27 cellular contexts compared by ENCODE assay signal in genomic region chr4:123945301-123945700, GRCh38.
"Had no signal": no experiment of that assay in that cellular context is flagged by ENCODE, and none has a peak within 500 bp of the region (broad histone marks: within the 10 kb centered on the region; RNA-seq: fewer than 3 reads in every experiment).

No MANE protein-coding gene starts in this region.

- H2AFZ ChIP-seq: neural progenitor cell, parathyroid adenoma had no signal

- H3K36me3 ChIP-seq: neural progenitor cell, ovary, right lobe of liver, sigmoid colon, stomach, thoracic aorta, thyroid gland, tibial nerve, upper lobe of left lung, vagina had no signal

- H3K4me2 ChIP-seq: neural progenitor cell had no signal

- H3K27ac Mint-ChIP-seq: neural progenitor cell; progenitor cell of endocrine pancreas; stimulated activated effector memory CD8-positive, alpha-beta T cell treated with anti-CD3 and anti-CD28 coated beads, Interleukin-12 subunit alpha, Interleukin-12 subunit beta, amount 100 ng/mL, for 72 hours; stimulated activated naive B cell treated with anti-CD40 and anti-IgM and Interleukin-4, amounts not matched to agents 10 μg/mL and 1 μg/mL and 100 μg/mL, for 72 hours; stimulated activated naive CD8-positive, alpha-beta T cell treated with anti-CD3 and anti-CD28 coated beads, Interleukin-15, Interleukin-2, amounts not matched to agents 100 ng/mL and 50 ng/mL, for 24 hours had no signal

- DNase-seq: occipital lobe; ovary; posterior cingulate gyrus; psoas muscle; right cardiac atrium; right lobe of liver; sigmoid colon; small intestine; stimulated activated CD4-positive, alpha-beta T cell treated with anti-CD3 and anti-CD28 coated beads, Interleukin-15, amount 100 ng/mL, for 24 hours; stimulated activated CD4-positive, alpha-beta T cell treated with anti-CD3 and anti-CD28 coated beads, Interleukin-2, amount 100 ng/mL, for 24 hours; stimulated activated CD4-positive, alpha-beta T cell treated with anti-CD3 and anti-CD28 coated beads, Interleukin-2, amount 100 ng/mL, for 48 hours; stimulated activated CD4-positive, alpha-beta T cell treated with anti-CD3 and anti-CD28 coated beads, Interleukin-4, amount 100 ng/mL, for 24 hours; stimulated activated naive B cell treated with anti-CD40 and anti-IgM and Interleukin-4, amounts not matched to agents 10 μg/mL and 1 μg/mL and 100 μg/mL, for 72 hours; stimulated activated naive CD4-positive, alpha-beta T cell treated with Interleukin-2 at 50 U/mL for 16 hours; stomach; thyroid gland; trophoblast cell; upper lobe of left lung had no signal

- H3K27ac ChIP-seq: neural progenitor cell, ovary, parathyroid adenoma, psoas muscle, right lobe of liver, sigmoid colon, stomach, thoracic aorta, thyroid gland, tibial nerve, upper lobe of left lung, vagina had no signal

- H3K4me3 Mint-ChIP-seq: nephron; neural progenitor cell; stimulated activated effector memory CD8-positive, alpha-beta T cell treated with anti-CD3 and anti-CD28 coated beads, Interleukin-12 subunit alpha, Interleukin-12 subunit beta, amount 100 ng/mL, for 72 hours; stimulated activated naive B cell treated with anti-CD40 and anti-IgM and Interleukin-4, amounts not matched to agents 10 μg/mL and 1 μg/mL and 100 μg/mL, for 72 hours; stimulated activated naive CD8-positive, alpha-beta T cell treated with anti-CD3 and anti-CD28 coated beads, Interleukin-15, Interleukin-2, amounts not matched to agents 100 ng/mL and 50 ng/mL, for 24 hours had no signal

- H3K79me2 ChIP-seq: parathyroid adenoma had no signal

- H3K4me3 ChIP-seq: neural progenitor cell, ovary, psoas muscle, right lobe of liver, sigmoid colon, stomach, thoracic aorta, thyroid gland, tibial nerve, upper lobe of left lung, vagina had no signal

- H3K27me3 ChIP-seq: neural progenitor cell, ovary, right lobe of liver, sigmoid colon, stomach, thyroid gland, tibial nerve, upper lobe of left lung, vagina had no signal

- H3K36me3 Mint-ChIP-seq: stimulated activated effector memory CD8-positive, alpha-beta T cell treated with anti-CD3 and anti-CD28 coated beads, Interleukin-12 subunit alpha, Interleukin-12 subunit beta, amount 100 ng/mL, for 72 hours; stimulated activated naive B cell treated with anti-CD40 and anti-IgM and Interleukin-4, amounts not matched to agents 10 μg/mL and 1 μg/mL and 100 μg/mL, for 72 hours had no signal

- H3K9me3 Mint-ChIP-seq: nephron; stimulated activated naive B cell treated with anti-CD40 and anti-IgM and Interleukin-4, amounts not matched to agents 10 μg/mL and 1 μg/mL and 100 μg/mL, for 72 hours had no signal

- ATAC-seq: psoas muscle; right cardiac atrium; right lobe of liver; stimulated activated effector memory CD8-positive, alpha-beta T cell treated with anti-CD3 and anti-CD28 coated beads, Interleukin-12 subunit alpha, Interleukin-12 subunit beta, amount 100 ng/mL, for 72 hours; stimulated activated naive B cell treated with anti-CD40 and anti-IgM and Interleukin-4, amounts not matched to agents 10 μg/mL and 1 μg/mL and 100 μg/mL, for 72 hours had no signal

- H3K27me3 Mint-ChIP-seq: progenitor cell of endocrine pancreas; stimulated activated naive B cell treated with anti-CD40 and anti-IgM and Interleukin-4, amounts not matched to agents 10 μg/mL and 1 μg/mL and 100 μg/mL, for 72 hours; stimulated activated naive CD8-positive, alpha-beta T cell treated with anti-CD3 and anti-CD28 coated beads, Interleukin-15, Interleukin-2, amounts not matched to agents 100 ng/mL and 50 ng/mL, for 24 hours had no signal

- H3K4me1 ChIP-seq: neural progenitor cell, parathyroid adenoma, psoas muscle, right lobe of liver, sigmoid colon, stomach, thyroid gland, tibial nerve, upper lobe of left lung, vagina had no signal

- H3K4me1 Mint-ChIP-seq: stimulated activated effector memory CD8-positive, alpha-beta T cell treated with anti-CD3 and anti-CD28 coated beads, Interleukin-12 subunit alpha, Interleukin-12 subunit beta, amount 100 ng/mL, for 72 hours; stimulated activated naive B cell treated with anti-CD40 and anti-IgM and Interleukin-4, amounts not matched to agents 10 μg/mL and 1 μg/mL and 100 μg/mL, for 72 hours had no signal
